In genomic region chr17:27624555-27624954, GRCh38 we compare ENCODE assay signal across 21 cellular contexts.
"Had no signal": no experiment of that assay in that cellular context is flagged by ENCODE, and none has a peak within 500 bp of the region (broad histone marks: within the 10 kb centered on the region; RNA-seq: fewer than 3 reads in every experiment).

No MANE protein-coding gene starts in this region.

- H3K9me3 Mint-ChIP-seq: activated naive CD4-positive, alpha-beta T cell treated with anti-CD3 and anti-CD28 coated beads, Interleukin-2, amount 10 ng/mL, durations not matched to agents 7 days and 5 days; activated naive CD8-positive, alpha-beta T cell treated with anti-CD3 and anti-CD28 coated beads, Interleukin-2, amount 50 U/mL, for 24 hours; dendritic cell treated with granulocyte-macrophage colony-stimulating factor and Interleukin-4, amounts not matched to agents 40 ng/mL and 50 ng/mL, for 4 days; nephron; T-cell; T-helper 2 cell treated with Interferon-gamma antibody and Interleukin-4, amounts not matched to agents 5 μg/mL and 100 μg/mL, for 36 hours had no signal

- ATAC-seq: activated naive CD8-positive, alpha-beta T cell treated with anti-CD3 and anti-CD28 coated beads, Interleukin-2, amount 50 U/mL, for 24 hours; body of pancreas; esophagus mucosa; gastrocnemius medialis; T-cell had no signal

- DNase-seq: activated CD4-positive, alpha-beta T cell treated with anti-CD3 and anti-CD28 coated beads, Interleukin-2, amount 50 U/mL, for 48 hours; activated CD4-positive, CD25-positive, alpha-beta regulatory T cell treated with anti-CD3 and anti-CD28 coated beads, Interleukin-2, amount 50 U/mL, for 72 hours; activated effector memory CD4-positive, alpha-beta T cell treated with Interleukin-2 at 50 U/mL for 16 hours; activated naive CD4-positive, alpha-beta T cell treated with anti-CD3 and anti-CD28 coated beads, Interleukin-2, amount 10 ng/mL, durations not matched to agents 7 days and 5 days; activated naive CD8-positive, alpha-beta T cell treated with anti-CD3 and anti-CD28 coated beads, Interleukin-2, amount 50 U/mL, for 24 hours; activated T-cell treated with anti-CD3 and anti-CD28 coated beads, Interleukin-2, amount 50 U/mL, for 48 hours; body of pancreas; effector CD4-positive, alpha-beta T cell; gastrocnemius medialis; hypothalamus; mesenchymal stem cell; nucleus accumbens; sigmoid colon; stimulated activated CD4-positive, alpha-beta T cell treated with anti-CD3 and anti-CD28 coated beads, Interleukin-4, amount 100 ng/mL, for 1 hour; stimulated activated naive CD4-positive, alpha-beta T cell; T-cell; upper lobe of left lung had no signal

- H3K4me3 Mint-ChIP-seq: activated naive CD4-positive, alpha-beta T cell treated with anti-CD3 and anti-CD28 coated beads, Interleukin-2, amount 10 ng/mL, durations not matched to agents 7 days and 5 days; activated naive CD8-positive, alpha-beta T cell treated with anti-CD3 and anti-CD28 coated beads, Interleukin-2, amount 50 U/mL, for 24 hours; dendritic cell treated with granulocyte-macrophage colony-stimulating factor and Interleukin-4, amounts not matched to agents 40 ng/mL and 50 ng/mL, for 4 days; nephron; T-cell; T-helper 2 cell treated with Interferon-gamma antibody and Interleukin-4, amounts not matched to agents 5 μg/mL and 100 μg/mL, for 36 hours had no signal

- H3K27me3 Mint-ChIP-seq: activated naive CD4-positive, alpha-beta T cell treated with anti-CD3 and anti-CD28 coated beads, Interleukin-2, amount 10 ng/mL, durations not matched to agents 7 days and 5 days; activated naive CD8-positive, alpha-beta T cell treated with anti-CD3 and anti-CD28 coated beads, Interleukin-2, amount 50 U/mL, for 24 hours; dendritic cell treated with granulocyte-macrophage colony-stimulating factor and Interleukin-4, amounts not matched to agents 40 ng/mL and 50 ng/mL, for 4 days; T-cell had no signal

- H3K27ac Mint-ChIP-seq: activated naive CD4-positive, alpha-beta T cell treated with anti-CD3 and anti-CD28 coated beads, Interleukin-2, amount 10 ng/mL, durations not matched to agents 7 days and 5 days; activated naive CD8-positive, alpha-beta T cell treated with anti-CD3 and anti-CD28 coated beads, Interleukin-2, amount 50 U/mL, for 24 hours; dendritic cell treated with granulocyte-macrophage colony-stimulating factor and Interleukin-4, amounts not matched to agents 40 ng/mL and 50 ng/mL, for 4 days; nephron; T-cell; T-helper 2 cell treated with Interferon-gamma antibody and Interleukin-4, amounts not matched to agents 5 μg/mL and 100 μg/mL, for 36 hours had no signal
